ENCODE assay signal across 8 cellular contexts in genomic region chr15:51623386-51623938, GRCh38. TPM values are rescaled to one million over a fixed set of nuclear protein-coding genes. Genes with fewer than 3 reads are reported as not detected.
DNase-seq lines count a peak whose midpoint lies in the region; ATAC-seq and TF ChIP-seq lines count a peak whose summit lies in the region.

No MANE protein-coding gene starts in this region.

- no peaks in the 10 kb centered on the region for H3K9me3 Mint-ChIP-seq in activated CD4-positive, alpha-beta T cell treated with anti-CD3 and anti-CD28 coated beads for 36 hours (ENCODE audit: low read depth)
- H3K9me3 Mint-ChIP-seq in dendritic cell treated with granulocyte-macrophage colony-stimulating factor and Interleukin-4, amounts not matched to agents 40 ng/mL and 50 ng/mL, for 4 days, result no peaks in the 10 kb centered on the region
- H3K9me3 Mint-ChIP-seq in nephron, result no peaks in the 10 kb centered on the region

- no peaks in the 10 kb centered on the region for H3K36me3 Mint-ChIP-seq in activated CD4-positive, alpha-beta T cell treated with anti-CD3 and anti-CD28 coated beads for 36 hours (ENCODE audit: low read depth)
- peaks cover 31% of the 10 kb centered on the region for H3K36me3 Mint-ChIP-seq in dendritic cell treated with granulocyte-macrophage colony-stimulating factor and Interleukin-4, amounts not matched to agents 40 ng/mL and 50 ng/mL, for 4 days (ENCODE audit: low read depth)
- no peaks in the 10 kb centered on the region for H3K36me3 Mint-ChIP-seq in nephron (ENCODE audit: low read depth)

- H2AFZ ChIP-seq in OCI-LY3 (ENCODE audit: low read depth, low read length), result peak overlapping the region; percentile 80

- no peak for ATAC-seq in activated CD4-positive, alpha-beta T cell treated with anti-CD3 and anti-CD28 coated beads for 36 hours
- no peak for ATAC-seq in GM21447 (IDR thresholded peaks at IDR 0.05; ENCODE audit: unreplicated experiment)

- no peaks in the 10 kb centered on the region for H3K36me3 ChIP-seq in OCI-LY3 (replicated peaks; ENCODE audit: low read depth, low read length)

- peaks cover 21% of the 10 kb centered on the region for H3K4me1 Mint-ChIP-seq in activated CD4-positive, alpha-beta T cell treated with anti-CD3 and anti-CD28 coated beads for 36 hours
- peaks cover 55% of the 10 kb centered on the region for H3K4me1 Mint-ChIP-seq in dendritic cell treated with granulocyte-macrophage colony-stimulating factor and Interleukin-4, amounts not matched to agents 40 ng/mL and 50 ng/mL, for 4 days (ENCODE audit: low read depth)
- H3K4me1 Mint-ChIP-seq in nephron, result peaks cover 33% of the 10 kb centered on the region

- intact Hi-C loops in activated CD4-positive, alpha-beta T cell treated with anti-CD3 and anti-CD28 coated beads for 36 hours (cut with DNase I, micrococcal nuclease), result loop anchor here in 1 of 2 experiments (5.0 kb wide), 1 partner anchor 114 kb away; the partner anchor contains the start of gene LYSMD2
- intact Hi-C loops in dendritic cell treated with granulocyte-macrophage colony-stimulating factor and Interleukin-4, amounts not matched to agents 40 ng/mL and 50 ng/mL, for 4 days (cut with micrococcal nuclease), result loop anchor here (1.0 to 2.0 kb wide), 2 partner anchors 24 to 37 kb away; no protein-coding TSS in a partner anchor

- H3K27me3 Mint-ChIP-seq in activated CD4-positive, alpha-beta T cell treated with anti-CD3 and anti-CD28 coated beads for 36 hours, result peaks cover 20% of the 10 kb centered on the region
- H3K27me3 Mint-ChIP-seq in dendritic cell treated with granulocyte-macrophage colony-stimulating factor and Interleukin-4, amounts not matched to agents 40 ng/mL and 50 ng/mL, for 4 days, result no peaks in the 10 kb centered on the region
- H3K27me3 Mint-ChIP-seq in nephron (ENCODE audit: low read depth), result no peaks in the 10 kb centered on the region

- peak overlapping the region; percentile 83 for H3K4me3 Mint-ChIP-seq in activated CD4-positive, alpha-beta T cell treated with anti-CD3 and anti-CD28 coated beads for 36 hours
- peak overlapping the region; percentile 99 for H3K4me3 Mint-ChIP-seq in dendritic cell treated with granulocyte-macrophage colony-stimulating factor and Interleukin-4, amounts not matched to agents 40 ng/mL and 50 ng/mL, for 4 days
- peak overlapping the region; percentile 93 to 96 (median 95) for H3K4me3 Mint-ChIP-seq in nephron

- H3K4me2 ChIP-seq in OCI-LY3 (ENCODE audit: low read length), result peak overlapping the region; percentile 67

- no peaks in the 10 kb centered on the region for H3K79me2 ChIP-seq in OCI-LY3 (ENCODE audit: low read length)

- POLR2A ChIA-PET in activated CD4-positive, alpha-beta T cell treated with anti-CD3 and anti-CD28 coated beads for 36 hours (lab: Charles Lee), result no interaction called here

- H3K27me3 ChIP-seq in OCI-LY3 (ENCODE audit: low read depth, low read length), result peaks cover 39% of the 10 kb centered on the region

- no peak for TF ChIP-seq CTCF in OCI-LY3 (IDR thresholded peaks at IDR 0.05; ENCODE audit: low read depth, low read length)
- TF ChIP-seq CTCF in nephron (IDR thresholded peaks at IDR 0.05; ENCODE audit: unreplicated experiment in 3 of 3), result no peak

- H3K27ac ChIP-seq in OCI-LY3 (ENCODE audit: low read length), result no peak overlapping the region

- no peaks in the 10 kb centered on the region for H4K20me1 ChIP-seq in OCI-LY3 (ENCODE audit: insufficient read depth, low read length)

- H3K4me3 ChIP-seq in OCI-LY3 (ENCODE audit: low read length), result peak overlapping the region; percentile 86

- CTCF ChIA-PET in activated CD4-positive, alpha-beta T cell treated with anti-CD3 and anti-CD28 coated beads for 36 hours (lab: Charles Lee), result interaction anchor here (0.8 to 4.5 kb wide), 2 partner anchors 27 to 153 kb away, joined by 7 to 28 read pairs; no protein-coding TSS in a partner anchor

- no peak for DNase-seq in activated CD4-positive, alpha-beta T cell treated with anti-CD3 and anti-CD28 coated beads for 36 hours
- DNase-seq in activated CD4-positive, alpha-beta T cell treated with anti-CD3 and anti-CD28 coated beads for 1 hour, result no peak
- DNase-seq in GM03348 (ENCODE audit: low spot score) (no peak), iPS-NIHi11 (ENCODE audit: low spot score) (no peak)

- H3K9me3 ChIP-seq in OCI-LY3 (ENCODE audit: insufficient read depth, low read length), result no peaks in the 10 kb centered on the region

- peak overlapping the region; percentile 78 for H3K9ac ChIP-seq in OCI-LY3 (ENCODE audit: low read length)

- no peak overlapping the region for H3K27ac Mint-ChIP-seq in activated CD4-positive, alpha-beta T cell treated with anti-CD3 and anti-CD28 coated beads for 36 hours
- H3K27ac Mint-ChIP-seq in dendritic cell treated with granulocyte-macrophage colony-stimulating factor and Interleukin-4, amounts not matched to agents 40 ng/mL and 50 ng/mL, for 4 days, result peak overlapping the region; percentile 100
- H3K27ac Mint-ChIP-seq in nephron, result peak overlapping the region; percentile 93 to 98 (median 95)

- H3K4me1 ChIP-seq in OCI-LY3 (ENCODE audit: low read length), result peaks cover 38% of the 10 kb centered on the region

RNA-seq across cellular contexts. Expression of gene DMXL2, which starts 0.9 kb away (rescaled TPM):
- total RNA-seq in activated CD4-positive, alpha-beta T cell treated with anti-CD3 and anti-CD28 coated beads for 36 hours, result 1 to 10 TPM; 5.9 to 7.0 TPM

RNA-seq across cellular contexts. Expression of gene SCG3, which starts 57.8 kb away (rescaled TPM):
- total RNA-seq in activated CD4-positive, alpha-beta T cell treated with anti-CD3 and anti-CD28 coated beads for 36 hours, result not detected
